ENCODE assay signal across 17 cellular contexts in genomic region chr17:28532063-28532960, GRCh38. TPM values are rescaled to one million over a fixed set of nuclear protein-coding genes. Genes with fewer than 3 reads are reported as not detected.
DNase-seq lines count a peak whose midpoint lies in the region; ATAC-seq, FAIRE-seq and TF ChIP-seq lines count a peak whose summit lies in the region.
"Had no signal": no experiment of that assay in that cellular context is flagged by ENCODE, and none has a peak within 500 bp of the region (broad histone marks: within the 10 kb centered on the region; RNA-seq: fewer than 3 reads in every experiment).

No MANE protein-coding gene starts in this region.

- no peaks in the 10 kb centered on the region for H3K9me3 ChIP-seq in H1 (ENCODE audit: insufficient read depth in 2 of 2, low read depth in 1 of 2, low read length in 1 of 2)
- H3K9me3 ChIP-seq: prostate gland, testis had no signal

- CTCF ChIA-PET in H1 (lab: Charles Lee; ENCODE audit: partially characterized antibody), result interaction anchor here (0.5 to 5.9 kb wide), 9 partner anchors 8 to 116 kb away, joined by 3 to 45 read pairs (median 4); no protein-coding TSS in a partner anchor

- H3K14ac ChIP-seq in H1 (ENCODE audit: insufficient read length), result no peak overlapping the region

- H3K18ac ChIP-seq in H1 (ENCODE audit: extremely low read depth, low read length), result no peak overlapping the region

- no peak overlapping the region for H4K5ac ChIP-seq in H1 (ENCODE audit: insufficient read length, low read depth, low read length)

- H4K8ac ChIP-seq in H1 (ENCODE audit: extremely low read depth, insufficient read depth, low read length), result peak overlapping the region; percentile 60

- no peak for TF ChIP-seq RAD21 in H1 (IDR thresholded peaks at IDR 0.05 in 1 of 2, conservative IDR thresholded peaks at IDR 0.05 in 1 of 2; ENCODE audit: low read depth in 2 of 2, low read length in 2 of 2)

- H3K27me3 ChIP-seq in H1 (replicated peaks in 1 of 4; ENCODE audit: control insufficient read depth in 3 of 4, extremely low read depth in 1 of 4, insufficient read depth in 3 of 4, low read length in 3 of 4), result no peaks in the 10 kb centered on the region
- H3K27me3 ChIP-seq: testis had no signal

- H3K4me3 ChIP-seq in H1 (ENCODE audit: extremely low read depth in 1 of 4, insufficient read depth in 2 of 4, low read depth in 3 of 4, low read length in 4 of 4), result no peak overlapping the region
- H3K4me3 ChIP-seq: dorsolateral prefrontal cortex, prostate gland, testis had no signal

- H3K4me2 ChIP-seq in H1 (ENCODE audit: insufficient read depth in 1 of 2, low read depth in 2 of 2, low read length in 2 of 2), result no peak overlapping the region

- no peak for ATAC-seq in left ventricle myocardium superior
- ATAC-seq: activated naive CD4-positive, alpha-beta T cell treated with anti-CD3 and anti-CD28 coated beads, Interleukin-2, amount 50 U/mL, for 72 hours; left cardiac atrium; T-helper 17 cell had no signal

- no peaks in the 10 kb centered on the region for H3K79me1 ChIP-seq in H1 (ENCODE audit: low read depth, low read length)

- TF ChIP-seq POLR2A in H1 (IDR thresholded peaks at IDR 0.05; ENCODE audit: control extremely low read depth in 1 of 2, low read depth in 2 of 2, low read length in 2 of 2), result no peak

- H3K4me1 ChIP-seq in H1 (replicated peaks in 1 of 4; ENCODE audit: control insufficient read depth in 3 of 4, insufficient read depth in 4 of 4, low read length in 3 of 4), result peaks cover 0 to 5% (median 0%) of the 10 kb centered on the region in 4 experiments; a peak in 2 of 7 replicates
- H3K4me1 ChIP-seq: testis had no signal

- H4K91ac ChIP-seq in H1 (replicated peaks; ENCODE audit: insufficient read length, low read length), result no peak overlapping the region

- no peak for FAIRE-seq in H1 (lab: Jason Lieb, UNC)

- H3K9ac ChIP-seq in H1 (replicated peaks in 1 of 4; ENCODE audit: extremely low read depth in 1 of 4, low read depth in 3 of 4, low read length in 3 of 4), result no peak overlapping the region

- no peak overlapping the region for H3K56ac ChIP-seq in H1 (replicated peaks; ENCODE audit: insufficient read length, low read depth, low read length)

- POLR2A ChIA-PET in H1 (lab: Charles Lee; ENCODE audit: partially characterized antibody), result interaction anchor here (1.2 to 1.3 kb wide), 2 partner anchors 12 to 22 kb away, joined by 3 read pairs; no protein-coding TSS in a partner anchor

- 79% methylated on average over 7 of the region's 7 CpGs; no CpG with 5 or more reads in 1 of the 2 experiments for WGBS in H1 (ENCODE audit: extremely low coverage in 1 of 2, insufficient coverage in 1 of 2, insufficient read length in 1 of 2, insufficient replicate concordance in 2 of 2, low coverage in 1 of 2, low lambda C conversion rate in 2 of 2, missing lambda C conversion rate in 1 of 2), 2 experiments

- no peak overlapping the region for H3K4ac ChIP-seq in H1 (replicated peaks; ENCODE audit: insufficient read length, low read depth, low read length)

- H2BK120ac ChIP-seq in H1 (replicated peaks; ENCODE audit: low read depth, low read length), result no peak overlapping the region

- DNase-seq in EH (ENCODE audit: low read depth) (peak; percentile 29), H1 (ENCODE audit: low read depth in 1 of 2, low spot score in 2 of 2) (no peak), SHP77 treated with DMSO at 0.1 percent for 48 hours (lab: John Stamatoyannopoulos, UW) (no peak), left ventricle myocardium superior (no peak)
- DNase-seq: CD8-positive, alpha-beta memory T cell; dorsolateral prefrontal cortex; hippocampal formation; left cardiac atrium; MM.1S; NCI-H2081; NCI-H748 treated with DMSO at 0.1 percent for 48 hours; RPMI8226; T-helper 17 cell; testis had no signal

- no peaks in the 10 kb centered on the region for H3K23me2 ChIP-seq in H1 (ENCODE audit: low read depth, low read length)

- H3K36me3 ChIP-seq in H1 (ENCODE audit: control insufficient read depth in 2 of 4, insufficient read depth in 4 of 4, low read length in 3 of 4), result no peaks in the 10 kb centered on the region
- H3K36me3 ChIP-seq: prostate gland had no signal

- H3K23ac ChIP-seq in H1 (ENCODE audit: insufficient read length), result no peak overlapping the region

- H2BK15ac ChIP-seq in H1 (ENCODE audit: low read length), result no peak overlapping the region

- no peak overlapping the region for H2BK20ac ChIP-seq in H1 (ENCODE audit: low read length)

- H3K27ac ChIP-seq in H1 (ENCODE audit: low read depth, low read length), result no peak overlapping the region
- H3K27ac ChIP-seq: dorsolateral prefrontal cortex, testis had no signal

- TF ChIP-seq CTCF in H1 (IDR thresholded peaks at IDR 0.05; ENCODE audit: control extremely low read depth in 1 of 3, insufficient read depth in 1 of 3, low read depth in 1 of 3, low read length in 3 of 3), result no peak

- H2AFZ ChIP-seq in H1 (ENCODE audit: low read length), result no peak overlapping the region

- no peak overlapping the region for H2BK12ac ChIP-seq in H1 (ENCODE audit: low read depth, low read length)

- no peak for TF ChIP-seq EP300 in H1 (IDR thresholded peaks at IDR 0.05; ENCODE audit: borderline replicate concordance in 1 of 2, low read depth in 2 of 2, low read length in 2 of 2)

- no peak overlapping the region for H2AK5ac ChIP-seq in H1 (ENCODE audit: low read depth, low read length)

- no peaks in the 10 kb centered on the region for H3K79me2 ChIP-seq in H1 (ENCODE audit: control insufficient read depth in 1 of 2, insufficient read depth in 2 of 2, low read length in 2 of 2)

- intact Hi-C loops in left ventricle myocardium superior (cut with micrococcal nuclease), result no loop called here

- H2BK5ac ChIP-seq in H1 (ENCODE audit: low read depth, low read length), result no peak overlapping the region

- no peaks in the 10 kb centered on the region for H4K20me1 ChIP-seq in H1 (replicated peaks in 1 of 2; ENCODE audit: control insufficient read depth in 1 of 2, insufficient read depth in 2 of 2, low read length in 2 of 2)

TF ChIP-seq in H1, 55 proteins besides CTCF, POLR2A, EP300 and RAD21:
- no peak for TF ChIP-seq SRF (IDR thresholded peaks at IDR 0.05; ENCODE audit: low read depth, low read length)

RNA-seq across cellular contexts. Expression of gene UNC119, which starts 20.1 kb away (rescaled TPM):
- 43.5 and 44.1 TPM in 2 replicates for total RNA-seq in H1 (2021; fragmentation: NEBNext Ultra II Directional; extraction: Animal tissue kit (Norgen Biotek cat#: 25700))
- 94.4 and 122 TPM in 2 replicates for polyA plus RNA-seq in H1 (2011; rRNA removed)
- polyA plus RNA-seq in H1 (2011; cell fraction: cytosol; rRNA removed), result 97.4 TPM
- 218 TPM for polyA plus RNA-seq in H1 (2011; cell fraction: nucleus; rRNA removed)
- 31.5 to 49.8 TPM (median 46.9 TPM) in 4 replicates for polyA plus RNA-seq in H1 (2012, experiment 1 of 2)
- polyA plus RNA-seq in H1 (2012, experiment 2 of 2), result 58.2 TPM
- 58.5 TPM for polyA plus RNA-seq in H1 (2013, experiment 1 of 2)
- 54.7 TPM for polyA plus RNA-seq in H1 (2013, experiment 2 of 2)
- polyA minus RNA-seq in H1 (2011; rRNA and poly(A)+ RNA removed), result 44.0 and 46.7 TPM in 2 replicates
- 36.4 TPM for polyA minus RNA-seq in H1 (2011; cell fraction: cytosol; rRNA and poly(A)+ RNA removed)
- polyA minus RNA-seq in H1 (2011; cell fraction: nucleus; rRNA and poly(A)+ RNA removed), result 30.8 TPM
- total RNA-seq in left ventricle myocardium superior, result 22.2 TPM

RNA-seq across cellular contexts. Expression of gene FOXN1, which starts 26.2 kb away (rescaled TPM):
- total RNA-seq in H1 (2021; fragmentation: NEBNext Ultra II Directional; extraction: Animal tissue kit (Norgen Biotek cat#: 25700)), result not detected in 2 replicates
- polyA plus RNA-seq in H1 (2011; rRNA removed), result not detected in 2 replicates
- not detected for polyA plus RNA-seq in H1 (2011; cell fraction: cytosol; rRNA removed)
- polyA plus RNA-seq in H1 (2011; cell fraction: nucleus; rRNA removed), result not detected
- not detected in 4 replicates for polyA plus RNA-seq in H1 (2012, experiment 1 of 2)
- polyA plus RNA-seq in H1 (2012, experiment 2 of 2), result not detected
- not detected for polyA plus RNA-seq in H1 (2013, experiment 1 of 2)
- not detected for polyA plus RNA-seq in H1 (2013, experiment 2 of 2)
- polyA minus RNA-seq in H1 (2011; rRNA and poly(A)+ RNA removed), result not detected in 2 replicates
- polyA minus RNA-seq in H1 (2011; cell fraction: cytosol; rRNA and poly(A)+ RNA removed), result not detected
- not detected for polyA minus RNA-seq in H1 (2011; cell fraction: nucleus; rRNA and poly(A)+ RNA removed)
- total RNA-seq in left ventricle myocardium superior, result not detected
- total RNA-seq: activated naive CD4-positive, alpha-beta T cell treated with anti-CD3 and anti-CD28 coated beads, Interleukin-2, amount 50 U/mL, for 72 hours; CD8-positive, alpha-beta memory T cell; dorsolateral prefrontal cortex; fibroblast of lung; left cardiac atrium; T-helper 17 cell had no signal
- polyA plus RNA-seq: CD8-positive, alpha-beta memory T cell; fibroblast of lung had no signal

RNA-seq across cellular contexts. Expression of gene PIGS, which starts 39.0 kb away (rescaled TPM):
- 47.4 and 50.6 TPM in 2 replicates for total RNA-seq in H1 (2021; fragmentation: NEBNext Ultra II Directional; extraction: Animal tissue kit (Norgen Biotek cat#: 25700))
- 44.3 and 72.7 TPM in 2 replicates for polyA plus RNA-seq in H1 (2011; rRNA removed)
- 42.1 TPM for polyA plus RNA-seq in H1 (2011; cell fraction: cytosol; rRNA removed)
- polyA plus RNA-seq in H1 (2011; cell fraction: nucleus; rRNA removed), result 66.7 TPM
- 38.9 to 53.7 TPM (median 47.7 TPM) in 4 replicates for polyA plus RNA-seq in H1 (2012, experiment 1 of 2)
- polyA plus RNA-seq in H1 (2012, experiment 2 of 2), result 33.2 TPM
- 61.1 TPM for polyA plus RNA-seq in H1 (2013, experiment 1 of 2)
- polyA plus RNA-seq in H1 (2013, experiment 2 of 2), result 64.0 TPM
- polyA minus RNA-seq in H1 (2011; rRNA and poly(A)+ RNA removed), result 49.1 and 52.3 TPM in 2 replicates
- 24.9 TPM for polyA minus RNA-seq in H1 (2011; cell fraction: cytosol; rRNA and poly(A)+ RNA removed)
- polyA minus RNA-seq in H1 (2011; cell fraction: nucleus; rRNA and poly(A)+ RNA removed), result 32.8 TPM
- 45.0 TPM for total RNA-seq in left ventricle myocardium superior

RNA-seq across cellular contexts. Expression of gene ALDOC, which starts 44.4 kb away (rescaled TPM):
- 51.3 and 51.6 TPM in 2 replicates for total RNA-seq in H1 (2021; fragmentation: NEBNext Ultra II Directional; extraction: Animal tissue kit (Norgen Biotek cat#: 25700))
- 103 and 134 TPM in 2 replicates for polyA plus RNA-seq in H1 (2011; rRNA removed)
- 131 TPM for polyA plus RNA-seq in H1 (2011; cell fraction: cytosol; rRNA removed)
- 120 TPM for polyA plus RNA-seq in H1 (2011; cell fraction: nucleus; rRNA removed)
- polyA plus RNA-seq in H1 (2012, experiment 1 of 2), result 55.8 to 73.5 TPM (median 69.2 TPM) in 4 replicates
- polyA plus RNA-seq in H1 (2012, experiment 2 of 2), result 66.2 TPM
- polyA plus RNA-seq in H1 (2013, experiment 1 of 2), result 50.1 TPM
- 49.8 TPM for polyA plus RNA-seq in H1 (2013, experiment 2 of 2)
- polyA minus RNA-seq in H1 (2011; rRNA and poly(A)+ RNA removed), result 83.4 and 107 TPM in 2 replicates
- 36.0 TPM for polyA minus RNA-seq in H1 (2011; cell fraction: cytosol; rRNA and poly(A)+ RNA removed)
- polyA minus RNA-seq in H1 (2011; cell fraction: nucleus; rRNA and poly(A)+ RNA removed), result 26.0 TPM
- 380 TPM for total RNA-seq in left ventricle myocardium superior

RNA-seq across cellular contexts. Expression of gene SLC13A2, which starts 58.9 kb away (rescaled TPM):
- total RNA-seq in H1 (2021; fragmentation: NEBNext Ultra II Directional; extraction: Animal tissue kit (Norgen Biotek cat#: 25700)), result not detected in 2 replicates
- polyA plus RNA-seq in H1 (2011; rRNA removed), result not detected in 2 replicates
- not detected for polyA plus RNA-seq in H1 (2011; cell fraction: cytosol; rRNA removed)
- polyA plus RNA-seq in H1 (2011; cell fraction: nucleus; rRNA removed), result not detected
- polyA plus RNA-seq in H1 (2012, experiment 1 of 2), result not detected in 4 replicates
- polyA plus RNA-seq in H1 (2012, experiment 2 of 2), result not detected
- not detected for polyA plus RNA-seq in H1 (2013, experiment 1 of 2)
- polyA plus RNA-seq in H1 (2013, experiment 2 of 2), result not detected
- polyA minus RNA-seq in H1 (2011; rRNA and poly(A)+ RNA removed), result not detected in 2 replicates
- not detected for polyA minus RNA-seq in H1 (2011; cell fraction: cytosol; rRNA and poly(A)+ RNA removed)
- polyA minus RNA-seq in H1 (2011; cell fraction: nucleus; rRNA and poly(A)+ RNA removed), result not detected
- total RNA-seq in left ventricle myocardium superior, result not detected
- total RNA-seq: activated naive CD4-positive, alpha-beta T cell treated with anti-CD3 and anti-CD28 coated beads, Interleukin-2, amount 50 U/mL, for 72 hours; CD8-positive, alpha-beta memory T cell; fibroblast of lung; left cardiac atrium; T-helper 17 cell had no signal
- polyA plus RNA-seq: CD8-positive, alpha-beta memory T cell; fibroblast of lung had no signal
